In the genomic region with DNA sequence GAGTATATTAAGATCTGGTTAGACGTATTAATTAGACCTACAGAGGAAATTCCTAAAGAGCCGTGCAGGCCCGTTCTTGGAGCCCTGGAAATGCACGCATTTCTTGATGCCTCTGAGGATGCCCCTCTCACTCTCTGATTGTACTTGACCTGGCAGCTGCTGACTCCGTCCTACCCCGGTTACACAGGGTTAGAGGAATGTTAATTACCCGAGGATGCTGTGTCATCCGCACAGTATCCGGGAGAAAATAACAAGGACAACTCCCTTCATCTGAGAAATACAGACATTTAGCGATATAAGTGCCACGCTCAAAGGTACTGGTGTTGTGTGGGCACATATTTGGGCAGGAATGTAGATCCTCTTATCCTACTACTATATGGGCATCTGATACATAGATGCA, we compare ENCODE assay signal across 11 cellular contexts.
DNase-seq lines count a peak whose midpoint lies in the region; ATAC-seq and TF ChIP-seq lines count a peak whose summit lies in the region.
"Had no signal": no experiment of that assay in that cellular context is flagged by ENCODE, and none has a peak within 500 bp of the region (broad histone marks: within the 10 kb centered on the region; RNA-seq: fewer than 3 reads in every experiment).

No MANE protein-coding gene starts in this region.

- CTCF ChIA-PET in BJ (lab: Yijun Ruan, JAX), result no interaction called here

- no peak overlapping the region for H3K4me3 ChIP-seq in BJ (ENCODE audit: low read depth, low read length)
- H3K4me3 ChIP-seq in epithelial cell of proximal tubule (ENCODE audit: low read depth, low read length), result no peak overlapping the region

- TF ChIP-seq CTCF in BJ (IDR thresholded peaks at IDR 0.05; ENCODE audit: insufficient read depth, low read depth, low read length) (no peak), epithelial cell of proximal tubule (conservative IDR thresholded peaks at IDR 0.05; ENCODE audit: low read depth, low read length) (no peak), GM20000 (IDR thresholded peaks at IDR 0.05; ENCODE audit: extremely low read depth, missing control alignments) (no peak)

- H3K36me3 ChIP-seq in BJ (ENCODE audit: control insufficient read depth, insufficient read depth, low read length), result no peaks in the 10 kb centered on the region

- DNase-seq in BJ (ENCODE audit: low read depth) (peak; percentile 69), RPMI7951 (ENCODE audit: low read depth) (peak; percentile 88), epithelial cell of proximal tubule (ENCODE audit: low read depth) (peak; percentile 40), myocyte (ENCODE audit: low read depth) (peak; percentile 88), SIG-M5 treated with dmso at 0.1 percent for 504 hours (lab: John Stamatoyannopoulos, UW; ENCODE audit: unreplicated experiment) (no peak), GM20000 (ENCODE audit: low spot score) (no peak)
- no peak for DNase-seq in activated CD4-positive, alpha-beta T cell treated with anti-CD3 and anti-CD28 coated beads for 4 hours
- DNase-seq: activated naive CD4-positive, alpha-beta T cell treated with Interleukin-2 at 50 U/mL for 16 hours; effector memory CD8-positive, alpha-beta T cell; small intestine had no signal

- no peak for ATAC-seq in GM19351 (IDR thresholded peaks at IDR 0.05; ENCODE audit: unreplicated experiment)
- ATAC-seq: effector memory CD8-positive, alpha-beta T cell had no signal

- POLR2A ChIA-PET in BJ (lab: Charles Lee), result no interaction called here

- H3K27me3 ChIP-seq in BJ (ENCODE audit: control insufficient read depth, insufficient read depth, low read length), result no peaks in the 10 kb centered on the region

Comparison
In these comparisons a context has a peak if more than half of its experiments do, and no peak if none do; other contexts are left out.
1. DNase-seq: peak in BJ (single experiment), RPMI7951 (single experiment), epithelial cell of proximal tubule (single experiment) and myocyte (single experiment); none in SIG-M5 treated with dmso at 0.1 percent for 504 hours (single experiment), GM20000 (single experiment) and activated CD4-positive, alpha-beta T cell treated with anti-CD3 and anti-CD28 coated beads for 4 hours (0 of 2).